10 cellular contexts compared by ENCODE assay signal in genomic region chr4:7823416-7823824, GRCh38.
DNase-seq lines count a peak whose midpoint lies in the region; ATAC-seq and TF ChIP-seq lines count a peak whose summit lies in the region.
"Had no signal": no experiment of that assay in that cellular context is flagged by ENCODE, and none has a peak within 500 bp of the region (broad histone marks: within the 10 kb centered on the region; RNA-seq: fewer than 3 reads in every experiment).

No MANE protein-coding gene starts in this region.

- no peak overlapping the region for H2AFZ ChIP-seq in neuronal stem cell (ENCODE audit: low read length)
- no peak overlapping the region for H2AFZ ChIP-seq in PC-9

- H2BK15ac ChIP-seq in neuronal stem cell (ENCODE audit: low read length), result no peak overlapping the region

- H4K8ac ChIP-seq in neuronal stem cell (ENCODE audit: low read depth, low read length), result no peak overlapping the region

- no peaks in the 10 kb centered on the region for H3K79me1 ChIP-seq in neuronal stem cell (ENCODE audit: low read depth, low read length)

- no peaks in the 10 kb centered on the region for H4K20me1 ChIP-seq in PC-9 (ENCODE audit: insufficient read depth)

- H4K91ac ChIP-seq in neuronal stem cell (ENCODE audit: low read depth, low read length, poor library complexity), result no peak overlapping the region

- H3K36me3 Mint-ChIP-seq in T-helper 17 cell (ENCODE audit: low read depth), result peaks cover 5% of the 10 kb centered on the region
- peaks cover 18% of the 10 kb centered on the region for H3K36me3 Mint-ChIP-seq in glutamatergic neuron (ENCODE audit: unreplicated experiment)
- peaks cover 13% of the 10 kb centered on the region for H3K36me3 Mint-ChIP-seq in activated naive CD8-positive, alpha-beta T cell treated with anti-CD3 and anti-CD28 coated beads for 36 hours

- H2BK120ac ChIP-seq in neuronal stem cell (ENCODE audit: low read depth, low read length), result no peak overlapping the region

- H3K27me3 ChIP-seq in neuronal stem cell (ENCODE audit: control insufficient read depth in 3 of 3, insufficient read depth in 3 of 3, low read depth in 1 of 3, low read length in 3 of 3) (no peaks in the 10 kb centered on the region), PC-9 (ENCODE audit: insufficient read depth, low read depth) (no peaks in the 10 kb centered on the region)
- H3K27me3 ChIP-seq: neutrophil had no signal

- H3K23ac ChIP-seq in neuronal stem cell (ENCODE audit: low read depth, low read length, poor library complexity), result no peak overlapping the region

- no peak overlapping the region for H3K4me2 ChIP-seq in neuronal stem cell (ENCODE audit: insufficient read depth, low read length, poor library complexity, severe bottlenecking)
- no peak overlapping the region for H3K4me2 ChIP-seq in PC-9

- H2AK5ac ChIP-seq in neuronal stem cell (ENCODE audit: low read depth, low read length), result no peak overlapping the region

- H3K9me3 Mint-ChIP-seq in glutamatergic neuron (ENCODE audit: unreplicated experiment), result peaks cover 61% of the 10 kb centered on the region
- no peaks in the 10 kb centered on the region for H3K9me3 Mint-ChIP-seq in activated naive CD8-positive, alpha-beta T cell treated with anti-CD3 and anti-CD28 coated beads for 36 hours

- intact Hi-C loops in PC-9 (cut with micrococcal nuclease; ENCODE audit: unreplicated experiment), result no loop called here

- H2BK5ac ChIP-seq in neuronal stem cell (ENCODE audit: low read length), result no peak overlapping the region

- H3K36me3 ChIP-seq in neuronal stem cell (replicated peaks in 1 of 2; ENCODE audit: control insufficient read depth in 2 of 2, insufficient read depth in 2 of 2, low read length in 2 of 2) (peaks cover 0 to 4% of the 10 kb centered on the region in 2 donors), urinary bladder (ENCODE audit: insufficient read depth) (no peaks in the 10 kb centered on the region), PC-9 (ENCODE audit: low read depth) (peaks cover 15% of the 10 kb centered on the region; the same call in 1 of the 2 replicates)

- H3K27ac Mint-ChIP-seq in T-helper 17 cell, result no peak overlapping the region
- H3K27ac Mint-ChIP-seq in glutamatergic neuron (ENCODE audit: unreplicated experiment), result peak overlapping the region; percentile 96
- H3K27ac Mint-ChIP-seq in activated naive CD8-positive, alpha-beta T cell treated with anti-CD3 and anti-CD28 coated beads for 36 hours, result no peak overlapping the region

- H3K18ac ChIP-seq in neuronal stem cell (ENCODE audit: low read length), result peak overlapping the region; percentile 30

- no peak overlapping the region for H3K4me3 ChIP-seq in neuronal stem cell (ENCODE audit: low read length in 2 of 2)
- no peak overlapping the region for H3K4me3 ChIP-seq in urinary bladder (ENCODE audit: low read depth, low read length)
- no peak overlapping the region for H3K4me3 ChIP-seq in PC-9

- H3K4ac ChIP-seq in neuronal stem cell (ENCODE audit: low read length), result no peak overlapping the region

- no TSS peak for BruUV-seq in PC-9 (replicated peaks; lab: Mats Ljungman, UMichigan)

- TF ChIP-seq CTCF in glutamatergic neuron (IDR thresholded peaks at IDR 0.05; ENCODE audit: partially characterized antibody, unreplicated experiment) (no peak), PC-9 (conservative IDR thresholded peaks at IDR 0.05) (no peak)

- H3K4me1 Mint-ChIP-seq in T-helper 17 cell, result peaks cover 26% of the 10 kb centered on the region
- H3K4me1 Mint-ChIP-seq in glutamatergic neuron (ENCODE audit: low read depth, unreplicated experiment), result peaks cover 86% of the 10 kb centered on the region
- H3K4me1 Mint-ChIP-seq in activated naive CD8-positive, alpha-beta T cell treated with anti-CD3 and anti-CD28 coated beads for 36 hours, result peaks cover 13% of the 10 kb centered on the region

- H3K79me2 ChIP-seq in PC-9 (ENCODE audit: low read depth), result peaks cover 28% of the 10 kb centered on the region

- H3K9ac ChIP-seq in neuronal stem cell (ENCODE audit: low read depth, low read length, poor library complexity), result no peak overlapping the region

- H3K14ac ChIP-seq in neuronal stem cell (ENCODE audit: low read length), result no peak overlapping the region

- H3K4me1 ChIP-seq in neuronal stem cell (ENCODE audit: control insufficient read depth in 2 of 2, insufficient read depth in 1 of 2, low read depth in 1 of 2, low read length in 2 of 2) (peaks cover 2 to 9% of the 10 kb centered on the region in 2 donors), urinary bladder (ENCODE audit: insufficient read depth) (no peaks in the 10 kb centered on the region), PC-9 (replicated peaks; ENCODE audit: insufficient read depth) (peaks cover 9% of the 10 kb centered on the region)

- WGBS in neuronal stem cell (ENCODE audit: extremely low coverage in 2 of 2, insufficient read length in 2 of 2, insufficient replicate concordance in 1 of 2), 2 donors, result no CpG with 5 or more reads among the region's 9 CpGs
- 26% methylated on average over 9 of the region's 9 CpGs for WGBS in urinary bladder

- no peak for DNase-seq in T-helper 17 cell
- peak; percentile 70 for DNase-seq in glutamatergic neuron
- DNase-seq in neuronal stem cell (ENCODE audit: low spot score), result no peak
- no peak for DNase-seq in HPDE6-E6E7 (ENCODE audit: extremely low spot score)
- DNase-seq in PC-9, result no peak
- DNase-seq in activated naive CD8-positive, alpha-beta T cell treated with anti-CD3 and anti-CD28 coated beads for 36 hours, result no peak
- DNase-seq: activated T-cell treated with anti-CD3 and anti-CD28 coated beads, Interleukin-2, amount 50 U/mL, for 1 hour; NCI-H1417 had no signal

- no peaks in the 10 kb centered on the region for H3K9me3 ChIP-seq in T-helper 17 cell (ENCODE audit: control insufficient read depth, low read length, poor library complexity, severe bottlenecking)
- H3K9me3 ChIP-seq in neuronal stem cell (replicated peaks in 1 of 2; ENCODE audit: control insufficient read depth in 2 of 2, insufficient read depth in 1 of 2, low read depth in 1 of 2, low read length in 2 of 2), result no peaks in the 10 kb centered on the region
- H3K9me3 ChIP-seq in PC-9 (ENCODE audit: insufficient read depth, low read depth), result no peaks in the 10 kb centered on the region
- H3K9me3 ChIP-seq: neutrophil had no signal

- H3K4me3 Mint-ChIP-seq in T-helper 17 cell (peak overlapping the region; percentile 28), glutamatergic neuron (ENCODE audit: unreplicated experiment) (peak overlapping the region; percentile 83)
- H3K4me3 Mint-ChIP-seq in activated naive CD8-positive, alpha-beta T cell treated with anti-CD3 and anti-CD28 coated beads for 36 hours, result no peak overlapping the region

- CTCF ChIA-PET in PC-9 (lab: Charles Lee), result interaction anchor here (0.5 kb wide), 1 partner anchor 136 kb away, joined by 3 read pairs; no protein-coding TSS in a partner anchor

- H2BK12ac ChIP-seq in neuronal stem cell (ENCODE audit: low read length), result no peak overlapping the region

- H3K9me2 ChIP-seq in PC-9 (ENCODE audit: insufficient read depth), result no peaks in the 10 kb centered on the region

- peaks cover 11% of the 10 kb centered on the region for H3F3A ChIP-seq in PC-9 (ENCODE audit: insufficient read depth, low read depth)

- no peak overlapping the region for H3K27ac ChIP-seq in neuronal stem cell (replicated peaks; ENCODE audit: low read length)
- peak overlapping the region; percentile 53 for H3K27ac ChIP-seq in urinary bladder (ENCODE audit: low read depth)
- H3K27ac ChIP-seq in PC-9, result no peak overlapping the region
- H3K27ac ChIP-seq: neutrophil had no signal

- ATAC-seq in T-helper 17 cell, result no peak

- no peaks in the 10 kb centered on the region for H3K27me3 Mint-ChIP-seq in T-helper 17 cell
- peaks cover 40% of the 10 kb centered on the region for H3K27me3 Mint-ChIP-seq in glutamatergic neuron (ENCODE audit: unreplicated experiment)
- no peaks in the 10 kb centered on the region for H3K27me3 Mint-ChIP-seq in activated naive CD8-positive, alpha-beta T cell treated with anti-CD3 and anti-CD28 coated beads for 36 hours

- POLR2A ChIA-PET in PC-9 (lab: Charles Lee; ENCODE audit: unreplicated experiment), result no interaction called here
